In genomic region chr9:120965344-120966004, GRCh38 we compare ENCODE assay signal across 1 cellular context.
TF ChIP-seq lines count a peak whose summit lies in the region.

No MANE protein-coding gene starts in this region.

TF ChIP-seq in HEK293, 187 proteins besides CTCF, POLR2A, EP300 and RAD21 (continued from another document):
- TF ChIP-seq PRDM2 (tag by site-specific recombination; IDR thresholded peaks at IDR 0.05; ENCODE audit: borderline replicate concordance), result no peak
- TF ChIP-seq ZNF629 (tag by site-specific recombination; IDR thresholded peaks at IDR 0.05), result 0 out of 2 replicates have a peak, but pooled peaks have one; percentile 19
- no peak for TF ChIP-seq ZNF785 (tag by site-specific recombination; IDR thresholded peaks at IDR 0.05)
- TF ChIP-seq ZNF600 (tag by site-specific recombination; IDR thresholded peaks at IDR 0.05), result no peak
- no peak for TF ChIP-seq ZNF404 (tag by site-specific recombination; IDR thresholded peaks at IDR 0.05)
- TF ChIP-seq ZNF670 (tag by site-specific recombination; IDR thresholded peaks at IDR 0.05; ENCODE audit: low read depth), result no peak
- TF ChIP-seq ZNF510 (tag by site-specific recombination; IDR thresholded peaks at IDR 0.05; ENCODE audit: insufficient replicate concordance), result peak; percentile 27
- TF ChIP-seq ZNF664 (tag by site-specific recombination; IDR thresholded peaks at IDR 0.05), result peak; percentile 25; the same call in 1 of the 2 replicates
- TF ChIP-seq ZNF426 (tag by site-specific recombination; IDR thresholded peaks at IDR 0.05), result peak; percentile 52
- TF ChIP-seq ZNF311 (tag by site-specific recombination; IDR thresholded peaks at IDR 0.05; ENCODE audit: borderline replicate concordance), result no peak
- peak; percentile 43; the same call in 1 of the 2 replicates for TF ChIP-seq ZBTB11 (tag by site-specific recombination; conservative IDR thresholded peaks at IDR 0.05; ENCODE audit: low read depth)
- no peak for TF ChIP-seq ZNF146 (tag by site-specific recombination; IDR thresholded peaks at IDR 0.05)
